In genomic region chr1:198918920-198919319, GRCh38 we compare ENCODE assay signal across 13 cellular contexts.
DNase-seq lines count a peak whose midpoint lies in the region; ATAC-seq and TF ChIP-seq lines count a peak whose summit lies in the region.
"Had no signal": no experiment of that assay in that cellular context is flagged by ENCODE, and none has a peak within 500 bp of the region (broad histone marks: within the 10 kb centered on the region; RNA-seq: fewer than 3 reads in every experiment).

No MANE protein-coding gene starts in this region.

- no peaks in the 10 kb centered on the region for H3K36me3 ChIP-seq in Panc1 (ENCODE audit: control insufficient read depth, insufficient read depth, low read length)

- H3K9me3 ChIP-seq in Panc1 (ENCODE audit: control insufficient read depth, insufficient read depth, low read depth, low read length) = no peaks in the 10 kb centered on the region
- H3K9me3 ChIP-seq: SK-N-SH had no signal

- in situ Hi-C loops in Panc1 (cut with HindIII; ENCODE audit: low pct_unique_long_range_greater_than_20kb, low sequenced_read_pairs) = no loop called here

- H3K27ac ChIP-seq in Panc1 (ENCODE audit: low read length) = peak overlapping the region; percentile 7; the same call in 1 of the 2 replicates
- no peak overlapping the region for H3K27ac ChIP-seq in coronary artery

- peak overlapping the region; percentile 77 for H3K27ac Mint-ChIP-seq in activated T-cell treated with anti-CD3 and anti-CD28 coated beads, Interleukin-2, amount 50 U/mL, for 72 hours
- H3K27ac Mint-ChIP-seq in central memory CD8-positive, alpha-beta T cell (ENCODE audit: low read depth) = peak overlapping the region; percentile 78
- H3K27ac Mint-ChIP-seq in stimulated activated memory B cell treated with anti-CD40 and anti-IgM and Interleukin-4, amounts not matched to agents 10 μg/mL and 1 μg/mL and 100 μg/mL, for 72 hours = peak overlapping the region; percentile 27
- H3K27ac Mint-ChIP-seq: progenitor cell of endocrine pancreas had no signal

- BruUV-seq in Panc1 (replicated peaks; lab: Mats Ljungman, UMichigan) = no TSS peak

- peaks cover 21% of the 10 kb centered on the region; the same call in 1 of the 2 replicates for H3K4me1 ChIP-seq in Panc1 (ENCODE audit: control insufficient read depth, insufficient read depth, low read length)

- ATAC-seq in activated T-cell treated with anti-CD3 and anti-CD28 coated beads, Interleukin-2, amount 50 U/mL, for 72 hours (replicated peaks in 1 of 2) = no peak
- no peak for ATAC-seq in Panc1
- no peak for ATAC-seq in central memory CD8-positive, alpha-beta T cell (replicated peaks; ENCODE audit: extremely low read depth, poor library complexity, severe bottlenecking)
- ATAC-seq in stimulated activated memory B cell treated with anti-CD40 and anti-IgM and Interleukin-4, amounts not matched to agents 10 μg/mL and 1 μg/mL and 100 μg/mL, for 72 hours = no peak
- ATAC-seq in HG03135 (IDR thresholded peaks at IDR 0.05; ENCODE audit: unreplicated experiment) = no peak
- ATAC-seq in GM18861 (IDR thresholded peaks at IDR 0.05; ENCODE audit: unreplicated experiment) = no peak

- CTCF ChIA-PET in Panc1 (lab: Charles Lee) = no interaction called here

- H3K4me3 ChIP-seq in Panc1 (ENCODE audit: low read depth in 2 of 2, low read length in 2 of 2) (no peak overlapping the region), coronary artery (no peak overlapping the region)

- intact Hi-C loops in Panc1 (cut with micrococcal nuclease; ENCODE audit: unreplicated experiment) = no loop called here

- DNase-seq in activated T-cell treated with anti-CD3 and anti-CD28 coated beads, Interleukin-2, amount 50 U/mL, for 72 hours = no peak
- DNase-seq in activated T-cell treated with anti-CD3 and anti-CD28 coated beads, Interleukin-2, amount 50 U/mL, for 48 hours = no peak
- DNase-seq in Panc1 (ENCODE audit: low read depth, low spot score) = no peak
- no peak for DNase-seq in central memory CD8-positive, alpha-beta T cell (ENCODE audit: low spot score in 2 of 2)
- no peak for DNase-seq in coronary artery (ENCODE audit: low spot score)
- DNase-seq: activated naive CD4-positive, alpha-beta T cell treated with anti-CD3 and anti-CD28 coated beads, Interleukin-2, amount 50 U/mL, for 16 hours; NCI-H2081 treated with DMSO at 0.1 percent for 48 hours; SK-N-SH had no signal

- H3K4me1 Mint-ChIP-seq in activated T-cell treated with anti-CD3 and anti-CD28 coated beads, Interleukin-2, amount 50 U/mL, for 72 hours (ENCODE audit: low read depth) = peaks cover 68% of the 10 kb centered on the region
- H3K4me1 Mint-ChIP-seq in central memory CD8-positive, alpha-beta T cell = peaks cover 40% of the 10 kb centered on the region
- H3K4me1 Mint-ChIP-seq in stimulated activated memory B cell treated with anti-CD40 and anti-IgM and Interleukin-4, amounts not matched to agents 10 μg/mL and 1 μg/mL and 100 μg/mL, for 72 hours = peaks cover 22% of the 10 kb centered on the region

- no peaks in the 10 kb centered on the region for H3K27me3 ChIP-seq in Panc1 (ENCODE audit: control insufficient read depth, insufficient read depth, low read length)

- H3K4me3 Mint-ChIP-seq in activated T-cell treated with anti-CD3 and anti-CD28 coated beads, Interleukin-2, amount 50 U/mL, for 72 hours = peak overlapping the region; percentile 68 to 92
- no peak overlapping the region for H3K4me3 Mint-ChIP-seq in central memory CD8-positive, alpha-beta T cell
- H3K4me3 Mint-ChIP-seq in stimulated activated memory B cell treated with anti-CD40 and anti-IgM and Interleukin-4, amounts not matched to agents 10 μg/mL and 1 μg/mL and 100 μg/mL, for 72 hours = no peak overlapping the region

- no peaks in the 10 kb centered on the region for H3K9me3 Mint-ChIP-seq in activated T-cell treated with anti-CD3 and anti-CD28 coated beads, Interleukin-2, amount 50 U/mL, for 72 hours
- no peaks in the 10 kb centered on the region for H3K9me3 Mint-ChIP-seq in central memory CD8-positive, alpha-beta T cell
- no peaks in the 10 kb centered on the region for H3K9me3 Mint-ChIP-seq in stimulated activated memory B cell treated with anti-CD40 and anti-IgM and Interleukin-4, amounts not matched to agents 10 μg/mL and 1 μg/mL and 100 μg/mL, for 72 hours

- no peaks in the 10 kb centered on the region for H3K27me3 Mint-ChIP-seq in activated T-cell treated with anti-CD3 and anti-CD28 coated beads, Interleukin-2, amount 50 U/mL, for 72 hours (ENCODE audit: low read depth)
- H3K27me3 Mint-ChIP-seq in central memory CD8-positive, alpha-beta T cell = no peaks in the 10 kb centered on the region
- H3K27me3 Mint-ChIP-seq in stimulated activated memory B cell treated with anti-CD40 and anti-IgM and Interleukin-4, amounts not matched to agents 10 μg/mL and 1 μg/mL and 100 μg/mL, for 72 hours = no peaks in the 10 kb centered on the region
- H3K27me3 Mint-ChIP-seq: IgD-negative memory B cell, progenitor cell of endocrine pancreas had no signal

- POLR2A ChIA-PET in Panc1 (lab: Charles Lee) = no interaction called here

- TF ChIP-seq CTCF in Panc1 (IDR thresholded peaks at IDR 0.05) (no peak), coronary artery (IDR thresholded peaks at IDR 0.05) (no peak)

- peaks cover 3 to 6% of the 10 kb centered on the region in 2 donors for H3K36me3 Mint-ChIP-seq in activated T-cell treated with anti-CD3 and anti-CD28 coated beads, Interleukin-2, amount 50 U/mL, for 72 hours (ENCODE audit: insufficient read depth in 2 of 2)
- H3K36me3 Mint-ChIP-seq in central memory CD8-positive, alpha-beta T cell (ENCODE audit: insufficient read depth) = peaks cover 3% of the 10 kb centered on the region
- no peaks in the 10 kb centered on the region for H3K36me3 Mint-ChIP-seq in stimulated activated memory B cell treated with anti-CD40 and anti-IgM and Interleukin-4, amounts not matched to agents 10 μg/mL and 1 μg/mL and 100 μg/mL, for 72 hours
- H3K36me3 Mint-ChIP-seq: IgD-negative memory B cell had no signal

Comparison
In these comparisons a context has a peak if more than half of its experiments do, and no peak if none do; other contexts are left out.
1. H3K27ac Mint-ChIP-seq: peak in every context shown above with its lines; median percentile 78 in central memory CD8-positive, alpha-beta T cell; 77 in activated T-cell treated with anti-CD3 and anti-CD28 coated beads, Interleukin-2, amount 50 U/mL, for 72 hours; 27 in stimulated activated memory B cell treated with anti-CD40 and anti-IgM and Interleukin-4, amounts not matched to agents 10 μg/mL and 1 μg/mL and 100 μg/mL, for 72 hours.
2. H3K4me3 Mint-ChIP-seq: peak in activated T-cell treated with anti-CD3 and anti-CD28 coated beads, Interleukin-2, amount 50 U/mL, for 72 hours (2 of 2); none in central memory CD8-positive, alpha-beta T cell (single experiment) and stimulated activated memory B cell treated with anti-CD40 and anti-IgM and Interleukin-4, amounts not matched to agents 10 μg/mL and 1 μg/mL and 100 μg/mL, for 72 hours (single experiment).